ENCODE assay signal across 8 cellular contexts in the genomic region with DNA sequence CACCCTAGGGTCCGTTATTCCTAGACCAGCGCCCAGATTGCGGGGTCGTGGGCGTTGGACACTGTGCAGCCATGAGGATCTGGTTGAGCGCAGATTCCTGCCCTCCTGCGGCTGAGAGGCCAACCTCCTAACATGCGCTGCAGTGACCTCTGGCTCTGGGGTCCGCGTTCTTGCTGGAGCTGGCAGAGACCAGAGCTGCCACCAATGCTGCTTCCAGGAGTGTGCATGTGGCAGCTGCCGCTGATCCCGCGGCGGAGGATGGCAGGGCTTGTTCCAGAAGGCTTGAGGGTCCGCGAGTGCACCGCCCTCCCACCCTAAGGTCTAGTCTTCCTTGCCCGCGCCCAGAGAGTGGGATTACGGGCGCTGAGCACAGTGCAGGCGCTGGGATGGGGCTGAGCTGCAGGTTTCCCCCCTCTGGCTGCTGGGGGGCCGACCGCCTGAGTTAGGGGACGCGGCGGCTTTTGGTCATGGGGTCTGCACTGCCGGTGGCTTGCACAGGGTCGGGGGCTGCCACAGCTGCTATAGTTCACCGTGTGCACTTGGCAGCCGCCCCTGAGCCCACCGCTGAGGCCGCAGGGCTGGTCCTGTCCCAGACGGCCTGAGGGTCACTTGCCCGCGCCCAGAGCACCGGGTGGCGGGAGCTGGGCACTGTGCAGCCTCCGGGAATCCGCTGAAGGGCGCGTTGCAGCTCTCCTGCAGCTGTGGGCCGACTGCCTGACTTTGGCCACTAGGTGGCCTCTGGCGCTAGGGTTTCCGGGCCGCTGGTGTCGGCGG.
DNase-seq lines count a peak whose midpoint lies in the region; ATAC-seq, FAIRE-seq and TF ChIP-seq lines count a peak whose summit lies in the region.

No MANE protein-coding gene starts in this region.

- no peaks in the 10 kb centered on the region for H4K20me1 ChIP-seq in osteoblast (ENCODE audit: insufficient read depth, low read length)

- peak; percentile 37 for DNase-seq in DMS153 (lab: John Stamatoyannopoulos, UW)
- peak; percentile 49 for DNase-seq in HTR-8/SVneo (ENCODE audit: insufficient read length, low spot score)
- peak; percentile 75 for DNase-seq in RPMI7951 (ENCODE audit: low read depth)
- peak; percentile 9 to 36 (median 18) for DNase-seq in activated naive CD4-positive, alpha-beta T cell (lab: John Stamatoyannopoulos, UW)
- peak; percentile 63 for DNase-seq in germinal center (ENCODE audit: low spot score)
- peak; percentile 93 for DNase-seq in osteoblast (ENCODE audit: insufficient read length, low spot score, missing footprints)
- peak; percentile 68 to 87 for DNase-seq in tibial artery

- H3K9me3 ChIP-seq in osteoblast (ENCODE audit: low read depth, low read length) (no peaks in the 10 kb centered on the region), tibial artery (no peaks in the 10 kb centered on the region)

- H3K36me3 ChIP-seq in osteoblast (ENCODE audit: insufficient read depth, low read length) (no peaks in the 10 kb centered on the region), tibial artery (no peaks in the 10 kb centered on the region)

- no peaks in the 10 kb centered on the region for H3K79me2 ChIP-seq in osteoblast (ENCODE audit: insufficient read depth, low read length)

- peak; percentile 92 for ATAC-seq in GM21423 (IDR thresholded peaks at IDR 0.05; ENCODE audit: unreplicated experiment)

- H3K27ac ChIP-seq in osteoblast (ENCODE audit: low read depth, low read length) (no peak overlapping the region), tibial artery (no peak overlapping the region)

- peak overlapping the region; percentile 78 for H3K4me2 ChIP-seq in osteoblast (ENCODE audit: insufficient read depth, low read length)

- H3K27me3 ChIP-seq in osteoblast (ENCODE audit: insufficient read depth, low read length), result no peaks in the 10 kb centered on the region
- H3K27me3 ChIP-seq in tibial artery, result no peaks in the 10 kb centered on the region

- no peak for FAIRE-seq in HTR-8/SVneo (lab: Jason Lieb, UNC)

- H3K4me3 ChIP-seq in osteoblast (ENCODE audit: insufficient read depth, low read length) (peak overlapping the region; percentile 46), tibial artery (peak overlapping the region; percentile 23 to 44)

- peak; percentile 72 for TF ChIP-seq CTCF in osteoblast (IDR thresholded peaks at IDR 0.05; ENCODE audit: extremely low read depth, low read depth, low read length)
- peak; percentile 83 to 90 for TF ChIP-seq CTCF in tibial artery (IDR thresholded peaks at IDR 0.05)

- intact Hi-C loops in tibial artery (cut with DNase I; ENCODE audit: low total_unique reads), result loop anchor here (2.0 kb wide), 1 partner anchor 127 kb away; no protein-coding TSS in a partner anchor

- H3K4me1 ChIP-seq in osteoblast (ENCODE audit: insufficient read depth, low read length), result peaks cover 13% of the 10 kb centered on the region
- H3K4me1 ChIP-seq in tibial artery, result peaks cover 11 to 24% (median 20%) of the 10 kb centered on the region in 4 donors

- H2AFZ ChIP-seq in osteoblast (ENCODE audit: low read length), result peak overlapping the region; percentile 41

Comparison
In these comparisons a context has a peak if more than half of its experiments do, and no peak if none do; other contexts are left out.
1. DNase-seq: peak in every context shown above with its lines; median percentile 93 in osteoblast; 78 in tibial artery; 75 in RPMI7951; 63 in germinal center; 49 in HTR-8/SVneo; 37 in DMS153; 18 in activated naive CD4-positive, alpha-beta T cell.